18 cellular contexts compared by ENCODE assay signal in the genomic region with DNA sequence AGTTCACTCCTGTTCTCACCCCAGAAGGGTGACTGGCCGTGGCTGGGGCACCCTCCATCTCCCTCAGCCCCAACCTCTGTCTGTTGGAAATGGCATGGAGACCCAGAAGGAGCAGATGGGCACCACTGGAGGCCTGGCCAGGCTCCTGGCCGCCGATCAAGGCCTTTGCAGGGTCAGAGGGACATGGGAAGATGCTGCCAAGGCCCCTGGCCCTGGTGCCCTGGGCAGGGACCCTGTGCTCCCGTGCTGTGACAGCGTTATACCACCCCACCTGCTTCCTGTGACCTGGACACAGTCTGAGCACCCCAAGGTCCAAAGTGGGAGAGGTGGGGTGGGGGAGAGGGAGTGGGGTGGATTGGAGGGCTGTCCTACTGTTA. TPM values are rescaled to one million over a fixed set of nuclear protein-coding genes. Genes with fewer than 3 reads are reported as not detected.
DNase-seq lines count a peak whose midpoint lies in the region; ATAC-seq and TF ChIP-seq lines count a peak whose summit lies in the region.
"Had no signal": no experiment of that assay in that cellular context is flagged by ENCODE, and none has a peak within 500 bp of the region (broad histone marks: within the 10 kb centered on the region; RNA-seq: fewer than 3 reads in every experiment).

No MANE protein-coding gene starts in this region.

- H3K4me2 ChIP-seq in trophoblast cell (ENCODE audit: low read length) (no peak overlapping the region), PC-9 (no peak overlapping the region)

- peaks cover 40% of the 10 kb centered on the region for H3K4me1 Mint-ChIP-seq in activated CD4-positive, alpha-beta T cell treated with anti-CD3 and anti-CD28 coated beads, Interleukin-2, amount 10 ng/mL, durations not matched to agents 24 days and 14 days
- H3K4me1 Mint-ChIP-seq in CD4-positive, alpha-beta T cell (ENCODE audit: low read depth): peaks cover 44% of the 10 kb centered on the region

- no peak for ATAC-seq in CD4-positive, alpha-beta T cell (ENCODE audit: poor library complexity)
- ATAC-seq: stimulated activated effector memory CD8-positive, alpha-beta T cell treated with anti-CD3 and anti-CD28 coated beads, Interleukin-12 subunit alpha, Interleukin-12 subunit beta, amount 100 ng/mL, for 72 hours; WTC11 had no signal

- no peak overlapping the region for H3K23ac ChIP-seq in trophoblast cell (ENCODE audit: low read length)

- no peaks in the 10 kb centered on the region for H3K9me3 Mint-ChIP-seq in activated CD4-positive, alpha-beta T cell treated with anti-CD3 and anti-CD28 coated beads, Interleukin-2, amount 10 ng/mL, durations not matched to agents 24 days and 14 days
- H3K9me3 Mint-ChIP-seq in CD4-positive, alpha-beta T cell: no peaks in the 10 kb centered on the region
- H3K9me3 Mint-ChIP-seq: naive B cell; stimulated activated effector memory CD8-positive, alpha-beta T cell treated with anti-CD3 and anti-CD28 coated beads, Interleukin-12 subunit alpha, Interleukin-12 subunit beta, amount 100 ng/mL, for 72 hours; WTC11 had no signal

- H2AFZ ChIP-seq in trophoblast cell (ENCODE audit: insufficient read depth, low read length, poor library complexity) (no peak overlapping the region), PC-9 (no peak overlapping the region)

- H3K9ac ChIP-seq in trophoblast cell (ENCODE audit: low read length): no peak overlapping the region

- no peak overlapping the region for H2AK5ac ChIP-seq in trophoblast cell (ENCODE audit: low read length)

- H3K36me3 Mint-ChIP-seq in activated CD4-positive, alpha-beta T cell treated with anti-CD3 and anti-CD28 coated beads, Interleukin-2, amount 10 ng/mL, durations not matched to agents 24 days and 14 days (ENCODE audit: low read depth): peaks cover 6% of the 10 kb centered on the region
- peaks cover 7% of the 10 kb centered on the region for H3K36me3 Mint-ChIP-seq in CD4-positive, alpha-beta T cell (ENCODE audit: low read depth)
- H3K36me3 Mint-ChIP-seq: naive B cell had no signal

- H3K9me3 ChIP-seq in CD4-positive, alpha-beta T cell (ENCODE audit: control insufficient read depth, low read length): no peaks in the 10 kb centered on the region
- no peaks in the 10 kb centered on the region for H3K9me3 ChIP-seq in trophoblast cell (ENCODE audit: insufficient read depth, low read depth, low read length)
- no peaks in the 10 kb centered on the region for H3K9me3 ChIP-seq in PC-9 (ENCODE audit: insufficient read depth, low read depth)

- H3K27me3 ChIP-seq in CD4-positive, alpha-beta T cell (ENCODE audit: control insufficient read depth, insufficient read depth, low read length): no peaks in the 10 kb centered on the region
- H3K27me3 ChIP-seq in trophoblast cell (ENCODE audit: insufficient read depth, low read length) (no peaks in the 10 kb centered on the region), PC-9 (ENCODE audit: insufficient read depth, low read depth) (no peaks in the 10 kb centered on the region)

- H3K27ac ChIP-seq in CD4-positive, alpha-beta T cell (ENCODE audit: low read depth, low read length): peak overlapping the region; percentile 41
- H3K27ac ChIP-seq in angular gyrus (ENCODE audit: low read depth, low read length) (peak overlapping the region; percentile 97), trophoblast cell (ENCODE audit: low read depth, low read length) (no peak overlapping the region), PC-9 (no peak overlapping the region)
- H3K27ac ChIP-seq: epithelial cell of prostate had no signal

- H3K79me2 ChIP-seq in trophoblast cell (ENCODE audit: control insufficient read depth, insufficient read depth, low read length, poor library complexity) (peaks cover 53% of the 10 kb centered on the region), PC-9 (ENCODE audit: low read depth) (peaks cover 49% of the 10 kb centered on the region)

- H4K12ac ChIP-seq in trophoblast cell (ENCODE audit: low read depth, low read length): no peak overlapping the region

- WGBS in trophoblast cell (ENCODE audit: extremely low coverage, insufficient coverage, insufficient read length): no CpG with 5 or more reads among the region's 5 CpGs

- no peak overlapping the region for H2BK120ac ChIP-seq in trophoblast cell (ENCODE audit: insufficient read depth, low read length, poor library complexity)

- H4K20me1 ChIP-seq in PC-9 (ENCODE audit: insufficient read depth): peaks cover 56% of the 10 kb centered on the region

- H3K4me1 ChIP-seq in trophoblast cell (ENCODE audit: control insufficient read depth in 1 of 2, insufficient read depth in 2 of 2, low read length in 2 of 2): peaks cover 37 to 57% of the 10 kb centered on the region in 2 experiments
- peaks cover 21% of the 10 kb centered on the region for H3K4me1 ChIP-seq in PC-9 (replicated peaks; ENCODE audit: insufficient read depth)

- no peak overlapping the region for H2BK5ac ChIP-seq in trophoblast cell (ENCODE audit: low read depth, low read length, poor library complexity)

- peak overlapping the region; percentile 52 for H3K4me3 Mint-ChIP-seq in activated CD4-positive, alpha-beta T cell treated with anti-CD3 and anti-CD28 coated beads, Interleukin-2, amount 10 ng/mL, durations not matched to agents 24 days and 14 days
- no peak overlapping the region for H3K4me3 Mint-ChIP-seq in CD4-positive, alpha-beta T cell
- H3K4me3 Mint-ChIP-seq: stimulated activated effector memory CD8-positive, alpha-beta T cell treated with anti-CD3 and anti-CD28 coated beads, Interleukin-12 subunit alpha, Interleukin-12 subunit beta, amount 100 ng/mL, for 72 hours; WTC11 had no signal

- DNase-seq in activated CD4-positive, alpha-beta T cell treated with anti-CD3 and anti-CD28 coated beads, Interleukin-2, amount 10 ng/mL, durations not matched to agents 24 days and 14 days: no peak
- no peak for DNase-seq in activated CD4-positive, alpha-beta T cell treated with anti-CD3 and anti-CD28 coated beads, Interleukin-2, amount 50 U/mL, for 1 hour
- DNase-seq in CD4-positive, alpha-beta T cell: no peak
- DNase-seq in trophoblast cell: no peak
- no peak for DNase-seq in stimulated activated CD4-positive, alpha-beta T cell treated with anti-CD3 and anti-CD28 coated beads, Interleukin-4, amount 100 ng/mL, for 24 hours
- no peak for DNase-seq in PC-9
- DNase-seq in OCI-M1 (lab: John Stamatoyannopoulos, UW): no peak
- DNase-seq: activated naive CD4-positive, alpha-beta T cell; dermis blood vessel endothelial cell; naive B cell; NCI-H2171 treated with DMSO at 0.1 percent for 48 hours; NCI-H82; RPMI8226 had no signal

- no TSS peak for BruUV-seq in PC-9 (replicated peaks; lab: Mats Ljungman, UMichigan)

- no peak overlapping the region for H3K14ac ChIP-seq in trophoblast cell (ENCODE audit: low read length)

- no peaks in the 10 kb centered on the region for H3K9me2 ChIP-seq in PC-9 (ENCODE audit: insufficient read depth)

- no peak overlapping the region for H2BK12ac ChIP-seq in trophoblast cell (ENCODE audit: low read length)

- no peak overlapping the region for H4K8ac ChIP-seq in trophoblast cell (ENCODE audit: low read depth, low read length)

- H3K27ac Mint-ChIP-seq in activated CD4-positive, alpha-beta T cell treated with anti-CD3 and anti-CD28 coated beads, Interleukin-2, amount 10 ng/mL, durations not matched to agents 24 days and 14 days: no peak overlapping the region
- peak overlapping the region; percentile 59 for H3K27ac Mint-ChIP-seq in CD4-positive, alpha-beta T cell
- H3K27ac Mint-ChIP-seq: stimulated activated effector memory CD8-positive, alpha-beta T cell treated with anti-CD3 and anti-CD28 coated beads, Interleukin-12 subunit alpha, Interleukin-12 subunit beta, amount 100 ng/mL, for 72 hours; WTC11 had no signal

- H3K4me3 ChIP-seq in trophoblast cell (ENCODE audit: low read depth, low read length): no peak overlapping the region
- H3K4me3 ChIP-seq in PC-9: no peak overlapping the region
- H3K4me3 ChIP-seq: lung had no signal

- H3F3A ChIP-seq in PC-9 (ENCODE audit: insufficient read depth, low read depth): peaks cover 10% of the 10 kb centered on the region

- H3K79me1 ChIP-seq in trophoblast cell (ENCODE audit: low read length): peaks cover 24% of the 10 kb centered on the region

- H3K36me3 ChIP-seq in trophoblast cell (ENCODE audit: control insufficient read depth in 1 of 2, insufficient read depth in 2 of 2, low read length in 2 of 2) (peaks cover 50 to 62% of the 10 kb centered on the region in 2 experiments), PC-9 (ENCODE audit: low read depth) (no peaks in the 10 kb centered on the region)

- no peaks in the 10 kb centered on the region for H3K27me3 Mint-ChIP-seq in activated CD4-positive, alpha-beta T cell treated with anti-CD3 and anti-CD28 coated beads, Interleukin-2, amount 10 ng/mL, durations not matched to agents 24 days and 14 days
- no peaks in the 10 kb centered on the region for H3K27me3 Mint-ChIP-seq in CD4-positive, alpha-beta T cell
- H3K27me3 Mint-ChIP-seq: naive B cell had no signal

- intact Hi-C loops in activated CD4-positive, alpha-beta T cell treated with anti-CD3 and anti-CD28 coated beads, Interleukin-2, amount 10 ng/mL, durations not matched to agents 24 days and 14 days (cut with micrococcal nuclease): no loop called here
- intact Hi-C loops in CD4-positive, alpha-beta T cell (cut with DNase I, micrococcal nuclease): no loop called here
- intact Hi-C loops in PC-9 (cut with micrococcal nuclease; ENCODE audit: unreplicated experiment): no loop called here

- H4K91ac ChIP-seq in trophoblast cell (ENCODE audit: low read depth, low read length): no peak overlapping the region

- H3K18ac ChIP-seq in trophoblast cell (ENCODE audit: low read length): no peak overlapping the region

- peak overlapping the region; percentile 68 for H3K4ac ChIP-seq in trophoblast cell (ENCODE audit: low read depth, low read length)

- POLR2A ChIA-PET in CD4-positive, alpha-beta T cell (lab: Charles Lee): no interaction called here
- POLR2A ChIA-PET in PC-9 (lab: Charles Lee; ENCODE audit: unreplicated experiment): no interaction called here

- no peak for TF ChIP-seq CTCF in CD4-positive, alpha-beta T cell (IDR thresholded peaks at IDR 0.05)
- TF ChIP-seq CTCF in PC-9 (conservative IDR thresholded peaks at IDR 0.05): no peak

- CTCF ChIA-PET in CD4-positive, alpha-beta T cell (lab: Charles Lee): no interaction called here
- CTCF ChIA-PET in PC-9 (lab: Charles Lee): no interaction called here

RNA-seq across cellular contexts. Expression of a gene that starts 3.5 kb away (rescaled TPM):
- 90.9 and 92.3 TPM in 2 replicates for total RNA-seq in activated CD4-positive, alpha-beta T cell treated with anti-CD3 and anti-CD28 coated beads, Interleukin-2, amount 10 ng/mL, durations not matched to agents 24 days and 14 days
- 10 to 100 TPM; 74.9 to 76.9 TPM for total RNA-seq in CD4-positive, alpha-beta T cell
- polyA plus RNA-seq in trophoblast cell (2013): 87.6 and 90.6 TPM in 2 replicates
- 107 and 113 TPM in 2 replicates for total RNA-seq in PC-9 (2021)

RNA-seq across cellular contexts. Expression of a gene that starts 31.1 kb away (rescaled TPM):
- 0.96 and 1.4 TPM in 2 replicates for total RNA-seq in activated CD4-positive, alpha-beta T cell treated with anti-CD3 and anti-CD28 coated beads, Interleukin-2, amount 10 ng/mL, durations not matched to agents 24 days and 14 days
- 1 to 10 TPM; 2.0 to 2.7 TPM for total RNA-seq in CD4-positive, alpha-beta T cell
- polyA plus RNA-seq in trophoblast cell (2013): 2.9 and 3.4 TPM in 2 replicates
- total RNA-seq in PC-9 (2021): 5.8 and 11.5 TPM in 2 replicates

Comparison
In these comparisons a context has a peak if more than half of its experiments do, and no peak if none do; other contexts are left out.
1. H3K27ac ChIP-seq: peak in CD4-positive, alpha-beta T cell (single experiment) and angular gyrus (single experiment); none in trophoblast cell (single experiment) and PC-9 (single experiment).